ENCODE assay signal across 26 cellular contexts in genomic region chr7:132999845-133000244, GRCh38.
"Had no signal": no experiment of that assay in that cellular context is flagged by ENCODE, and none has a peak within 500 bp of the region (broad histone marks: within the 10 kb centered on the region; RNA-seq: fewer than 3 reads in every experiment).

No MANE protein-coding gene starts in this region.

- H3K9me3 ChIP-seq: stomach, testis, thoracic aorta, thyroid gland, tibial artery, tibial nerve, transverse colon, upper lobe of left lung, upper lobe of right lung, uterus, vagina had no signal

- FAIRE-seq: urothelium cell line had no signal

- ATAC-seq: stimulated activated effector memory CD8-positive, alpha-beta T cell treated with anti-CD3 and anti-CD28 coated beads, Interleukin-12 subunit alpha, Interleukin-12 subunit beta, amount 100 ng/mL, for 72 hours; stimulated activated memory B cell treated with anti-CD40 and anti-IgM and Interleukin-4, amounts not matched to agents 10 μg/mL and 1 μg/mL and 100 μg/mL, for 72 hours; stimulated activated naive B cell treated with anti-CD40 and anti-IgM and Interleukin-4, amounts not matched to agents 10 μg/mL and 1 μg/mL and 100 μg/mL, for 72 hours; stimulated activated naive CD8-positive, alpha-beta T cell treated with anti-CD3 and anti-CD28 coated beads, Interleukin-15, amount 100 ng/mL, for 72 hours; stimulated activated naive CD8-positive, alpha-beta T cell treated with anti-CD3 and anti-CD28 coated beads, Interleukin-15, Interleukin-2, amounts not matched to agents 100 U/mL and 50 U/mL, for 24 hours; upper lobe of right lung had no signal

- DNase-seq: stimulated activated CD4-positive, alpha-beta T cell treated with anti-CD3 and anti-CD28 coated beads, Interleukin-2, amount 100 ng/mL, for 48 hours; stimulated activated CD4-positive, alpha-beta T cell treated with anti-CD3 and anti-CD28 coated beads, Interleukin-4, amount 100 ng/mL, for 1 hour; stimulated activated CD4-positive, alpha-beta T cell treated with anti-CD3 and anti-CD28 coated beads, Interleukin-4, amount 100 ng/mL, for 24 hours; stimulated activated CD4-positive, alpha-beta T cell treated with anti-CD3 and anti-CD28 coated beads, Interleukin-4, amount 100 ng/mL, for 4 hours; stimulated activated CD8-positive, alpha-beta memory T cell treated with anti-CD3 and anti-CD28 coated beads, Interleukin-4, amount 100 ng/mL, for 48 hours; stimulated activated naive B cell treated with anti-CD40 and anti-IgM and Interleukin-4, amounts not matched to agents 10 μg/mL and 1 μg/mL and 100 μg/mL, for 72 hours; stimulated activated naive CD4-positive, alpha-beta T cell; stimulated activated naive CD4-positive, alpha-beta T cell treated with Interleukin-2 at 50 U/mL for 16 hours; stimulated activated naive CD8-positive, alpha-beta T cell treated with anti-CD3 and anti-CD28 coated beads, Interleukin-15, amount 100 ng/mL, for 72 hours; stimulated activated naive CD8-positive, alpha-beta T cell treated with anti-CD3 and anti-CD28 coated beads, Interleukin-15, Interleukin-2, amounts not matched to agents 100 U/mL and 50 U/mL, for 24 hours; stomach; substantia nigra; testis; thyroid gland; tibial artery; transverse colon; trophoblast cell; upper lobe of left lung; upper lobe of right lung; uterus had no signal

- H3K27me3 ChIP-seq: stomach, testis, thyroid gland, tibial artery, tibial nerve, transverse colon, upper lobe of left lung, upper lobe of right lung, uterus, vagina had no signal

- H3K36me3 ChIP-seq: stomach, thoracic aorta, thyroid gland, tibial artery, tibial nerve, transverse colon, upper lobe of left lung, upper lobe of right lung, uterus, vagina had no signal

- H3K27ac ChIP-seq: stomach, testis, thoracic aorta, tibial artery, tibial nerve, transverse colon, upper lobe of left lung, upper lobe of right lung, uterus, vagina had no signal

- H3K4me3 ChIP-seq: stomach, testis, thoracic aorta, thyroid gland, tibial artery, tibial nerve, transverse colon, upper lobe of left lung, upper lobe of right lung, uterus, vagina had no signal
